23 cellular contexts compared by ENCODE assay signal in genomic region chr5:111792659-111793058, GRCh38. TPM values are rescaled to one million over a fixed set of nuclear protein-coding genes. Genes with fewer than 3 reads are reported as not detected.
DNase-seq lines count a peak whose midpoint lies in the region; ATAC-seq, FAIRE-seq and TF ChIP-seq lines count a peak whose summit lies in the region.
"Had no signal": no experiment of that assay in that cellular context is flagged by ENCODE, and none has a peak within 500 bp of the region (broad histone marks: within the 10 kb centered on the region; RNA-seq: fewer than 3 reads in every experiment).

No MANE protein-coding gene starts in this region.

- DNase-seq in D721Med (ENCODE audit: insufficient read length, low spot score) (no peak), HS-5 (ENCODE audit: low read depth) (peak; percentile 28), chondrocyte (ENCODE audit: low spot score) (no peak), GM10248 (ENCODE audit: extremely low spot score) (no peak), KG1 (lab: John Stamatoyannopoulos, UW) (no peak)
- DNase-seq: activated CD4-positive, alpha-beta memory T cell treated with anti-CD3 and anti-CD28 coated beads for 36 hours; activated CD4-positive, CD25-positive, alpha-beta regulatory T cell; activated gamma-delta T cell; activated naive CD8-positive, alpha-beta T cell treated with anti-CD3 and anti-CD28 coated beads, Interleukin-2, amount 50 U/mL, for 24 hours; CD8-positive, alpha-beta memory T cell; effector memory CD8-positive, alpha-beta T cell; heart right ventricle; left lung; naive thymus-derived CD8-positive, alpha-beta T cell; NCI-H69; retina; Right ventricle myocardium superior; stimulated activated CD4-positive, alpha-beta T cell treated with anti-CD3 and anti-CD28 coated beads, Interleukin-12 subunit alpha, Interleukin-12 subunit beta, amount 100 ng/mL, for 4 hours; stomach had no signal

- no peaks in the 10 kb centered on the region for H3K9me3 ChIP-seq in skeletal muscle satellite cell (replicated peaks; ENCODE audit: low read length)
- H3K9me3 ChIP-seq: left lung had no signal

- CTCF ChIA-PET in GM10248 (lab: Yijun Ruan, JAX), result interaction anchor here (1.3 to 1.4 kb wide), 2 partner anchors 12 to 185 kb away, joined by 3 read pairs; no protein-coding TSS in a partner anchor

- no peak overlapping the region for H3K4me3 ChIP-seq in skeletal muscle satellite cell (ENCODE audit: low read length)
- H3K4me3 ChIP-seq: heart right ventricle, left lung, stomach had no signal

- TF ChIP-seq CTCF in D721Med (IDR thresholded peaks at IDR 0.05; ENCODE audit: insufficient read depth, missing control alignments) (no peak), chondrocyte (IDR thresholded peaks at IDR 0.05) (no peak), GM10248 (IDR thresholded peaks at IDR 0.05; ENCODE audit: control extremely low read depth, extremely low read depth, low read depth, missing control alignments) (no peak)

- peak overlapping the region; percentile 71 for H3K9ac ChIP-seq in skeletal muscle satellite cell (ENCODE audit: low read depth, low read length)

- POLR2A ChIA-PET in GM10248 (lab: Yijun Ruan, JAX), result no interaction called here

- no peaks in the 10 kb centered on the region for H3K27me3 Mint-ChIP-seq in chondrocyte (ENCODE audit: low read depth)
- H3K27me3 Mint-ChIP-seq: activated CD4-positive, alpha-beta memory T cell treated with anti-CD3 and anti-CD28 coated beads for 36 hours had no signal

- ATAC-seq in HG03460 (IDR thresholded peaks at IDR 0.05; ENCODE audit: unreplicated experiment), result no peak
- ATAC-seq: activated naive CD8-positive, alpha-beta T cell treated with anti-CD3 and anti-CD28 coated beads, Interleukin-2, amount 50 U/mL, for 24 hours; effector memory CD8-positive, alpha-beta T cell; esophagus mucosa; heart right ventricle; left lung; naive thymus-derived CD8-positive, alpha-beta T cell had no signal

- no peaks in the 10 kb centered on the region for H3K36me3 ChIP-seq in skeletal muscle satellite cell (ENCODE audit: insufficient read depth, low read length)
- H3K36me3 ChIP-seq: heart right ventricle, left lung, stomach had no signal

- peak; percentile 56 for FAIRE-seq in D721Med (lab: Jason Lieb, UNC)
- FAIRE-seq: colon had no signal

- H3K4me1 ChIP-seq in skeletal muscle satellite cell (ENCODE audit: control insufficient read depth, insufficient read depth, low read length), result peaks cover 15% of the 10 kb centered on the region
- H3K4me1 ChIP-seq: heart right ventricle, left lung, stomach had no signal

- H3K4me1 Mint-ChIP-seq in chondrocyte (ENCODE audit: low read depth), result peaks cover 15% of the 10 kb centered on the region
- H3K4me1 Mint-ChIP-seq: activated naive CD8-positive, alpha-beta T cell treated with anti-CD3 and anti-CD28 coated beads, Interleukin-2, amount 50 U/mL, for 24 hours; CD8-positive, alpha-beta memory T cell; naive thymus-derived CD8-positive, alpha-beta T cell had no signal

- H3K27me3 ChIP-seq in skeletal muscle satellite cell (ENCODE audit: control insufficient read depth, insufficient read depth, low read length), result no peaks in the 10 kb centered on the region
- H3K27me3 ChIP-seq: heart right ventricle, left lung, stomach had no signal

- peaks cover 12% of the 10 kb centered on the region for H3K36me3 Mint-ChIP-seq in chondrocyte (ENCODE audit: low read depth)
- H3K36me3 Mint-ChIP-seq: activated CD4-positive, alpha-beta memory T cell treated with anti-CD3 and anti-CD28 coated beads for 36 hours; CD8-positive, alpha-beta memory T cell had no signal

- H3K4me2 ChIP-seq in skeletal muscle satellite cell (ENCODE audit: low read length), result peak overlapping the region; percentile 61

- peak overlapping the region; percentile 86 for H3K27ac Mint-ChIP-seq in chondrocyte (ENCODE audit: unreplicated experiment)
- H3K27ac Mint-ChIP-seq: activated CD4-positive, alpha-beta memory T cell treated with anti-CD3 and anti-CD28 coated beads for 36 hours; activated naive CD8-positive, alpha-beta T cell treated with anti-CD3 and anti-CD28 coated beads, Interleukin-2, amount 50 U/mL, for 24 hours; CD8-positive, alpha-beta memory T cell; effector memory CD8-positive, alpha-beta T cell; naive thymus-derived CD8-positive, alpha-beta T cell had no signal

- no peak overlapping the region for H3K4me3 Mint-ChIP-seq in chondrocyte (ENCODE audit: unreplicated experiment)
- H3K4me3 Mint-ChIP-seq: activated CD4-positive, alpha-beta memory T cell treated with anti-CD3 and anti-CD28 coated beads for 36 hours; activated naive CD8-positive, alpha-beta T cell treated with anti-CD3 and anti-CD28 coated beads, Interleukin-2, amount 50 U/mL, for 24 hours; CD8-positive, alpha-beta memory T cell; effector memory CD8-positive, alpha-beta T cell; naive thymus-derived CD8-positive, alpha-beta T cell had no signal

- H3K9me3 Mint-ChIP-seq in chondrocyte (ENCODE audit: low read depth), result peaks cover 7% of the 10 kb centered on the region

RNA-seq across cellular contexts. Expression of gene NREP, which starts 35.7 kb away (rescaled TPM):
- total RNA-seq in chondrocyte, result 595 to 1,006 TPM (median 987 TPM) in 3 replicates
- 22.6 and 61.4 TPM in 2 replicates for total RNA-seq in skeletal muscle satellite cell (2012; rRNA removed)
